Comparison of ENCODE assay signal across 1 cellular context in the genomic region with DNA sequence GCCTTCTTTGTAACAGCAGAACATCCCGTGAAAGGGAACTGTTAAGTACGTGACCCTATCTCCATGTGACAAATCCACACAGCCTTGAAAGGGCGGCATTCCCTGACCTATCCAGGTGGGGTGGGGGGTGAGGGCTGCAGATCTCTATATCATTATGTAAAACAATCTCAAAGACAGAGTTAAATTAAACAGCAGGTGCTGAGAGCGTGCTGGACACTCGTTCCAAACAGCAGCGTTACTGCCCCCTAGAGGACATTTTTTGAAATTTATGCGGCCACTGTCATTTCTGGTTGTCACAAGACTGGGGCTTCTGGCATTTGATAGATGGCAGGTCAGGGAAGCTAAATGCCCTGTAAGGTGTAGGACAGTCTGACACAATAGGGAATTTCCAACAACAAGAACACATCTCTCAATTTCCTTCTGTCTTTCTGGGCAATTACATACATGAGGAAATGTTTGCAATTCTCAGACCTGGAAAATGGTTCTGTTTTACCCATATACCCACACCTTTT.
TF ChIP-seq lines count a peak whose summit lies in the region.

No MANE protein-coding gene starts in this region.

TF ChIP-seq in H1, 55 proteins besides CTCF, POLR2A, EP300 and RAD21:
- TF ChIP-seq CHD2 (IDR thresholded peaks at IDR 0.05; ENCODE audit: low read length): no peak
- no peak for TF ChIP-seq KDM5A (IDR thresholded peaks at IDR 0.05; ENCODE audit: low read length)
- no peak for TF ChIP-seq SP2 (IDR thresholded peaks at IDR 0.05; ENCODE audit: low read length)
- peak; percentile 66 to 79; a peak in 1 of 4 replicates for TF ChIP-seq SIN3A (conservative IDR thresholded peaks at IDR 0.05 in 1 of 2, IDR thresholded peaks at IDR 0.05 in 1 of 2; ENCODE audit: low read depth in 1 of 2, low read length in 2 of 2)
